ENCODE assay signal across 9 cellular contexts in the genomic region with DNA sequence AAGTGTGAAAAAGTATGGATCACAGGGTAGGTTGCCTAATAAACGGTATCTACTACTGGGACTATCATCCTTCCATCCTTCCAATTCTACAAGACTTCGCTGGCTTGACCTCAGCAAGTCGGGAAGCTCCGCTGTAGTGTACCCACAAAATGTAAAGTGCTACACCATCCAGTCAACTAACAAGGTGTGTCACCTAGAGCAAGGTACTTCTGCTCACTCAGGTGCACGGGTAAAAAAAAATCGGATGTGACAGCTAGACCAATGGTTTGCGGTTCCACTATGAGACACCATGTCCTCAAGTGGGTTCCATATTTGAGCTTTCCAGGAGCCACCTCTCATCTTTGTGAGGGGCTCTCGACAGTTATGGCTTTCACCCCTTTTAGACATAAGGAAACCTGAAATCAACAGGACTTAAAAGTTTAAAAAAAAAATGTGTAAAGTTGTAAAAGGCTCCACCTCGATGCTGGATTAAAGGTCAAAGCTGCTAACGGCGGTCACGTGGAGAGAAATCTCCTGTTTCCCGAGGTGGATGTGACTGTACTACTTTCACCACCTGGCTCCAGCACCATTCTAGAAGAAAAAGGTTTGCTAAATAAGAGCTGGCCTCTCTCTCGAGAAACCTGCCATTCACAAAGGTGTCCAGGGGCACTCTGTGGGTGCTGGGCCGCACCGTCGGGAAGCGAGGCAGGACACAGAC. TPM values are rescaled to one million over a fixed set of nuclear protein-coding genes. Genes with fewer than 3 reads are reported as not detected.
DNase-seq lines count a peak whose midpoint lies in the region; ATAC-seq lines count a peak whose summit lies in the region.
"Had no signal": no experiment of that assay in that cellular context is flagged by ENCODE, and none has a peak within 500 bp of the region (broad histone marks: within the 10 kb centered on the region; RNA-seq: fewer than 3 reads in every experiment).

No MANE protein-coding gene starts in this region.

- no peak for ATAC-seq in stimulated activated naive CD8-positive, alpha-beta T cell treated with anti-CD3 and anti-CD28 coated beads, Interleukin-15, Interleukin-2, amounts not matched to agents 100 U/mL and 50 U/mL, for 24 hours
- no peak for ATAC-seq in activated T-cell treated with anti-CD3 and anti-CD28 coated beads, Interleukin-2, amount 50 U/mL, for 72 hours (replicated peaks in 1 of 2)
- ATAC-seq in GM21515 (IDR thresholded peaks at IDR 0.05; ENCODE audit: unreplicated experiment) = no peak
- ATAC-seq in GM21381 (IDR thresholded peaks at IDR 0.05; ENCODE audit: unreplicated experiment) = no peak

- peak overlapping the region; percentile 67 for H3K27ac ChIP-seq in iPS-18a (ENCODE audit: low read length)
- H3K27ac ChIP-seq in substantia nigra (ENCODE audit: low read depth, low read length, poor library complexity, severe bottlenecking) = peak overlapping the region; percentile 89

- H3K4me3 ChIP-seq in iPS-18a (ENCODE audit: low read length) = peak overlapping the region; percentile 89

- DNase-seq in stimulated activated naive CD8-positive, alpha-beta T cell treated with anti-CD3 and anti-CD28 coated beads, Interleukin-15, Interleukin-2, amounts not matched to agents 100 U/mL and 50 U/mL, for 24 hours = no peak
- peak in 1 of 2 donors; percentile 35 for DNase-seq in activated T-cell treated with anti-CD3 and anti-CD28 coated beads, Interleukin-2, amount 50 U/mL, for 72 hours
- DNase-seq in substantia nigra (lab: John Stamatoyannopoulos, UW) (no peak), NCI-H1436 (lab: John Stamatoyannopoulos, UW) (no peak)

- peaks cover 3% of the 10 kb centered on the region for H3K4me1 ChIP-seq in iPS-18a (ENCODE audit: control insufficient read depth, low read depth, low read length)

- peak overlapping the region; percentile 89 for H3K4me3 Mint-ChIP-seq in stimulated activated naive CD8-positive, alpha-beta T cell treated with anti-CD3 and anti-CD28 coated beads, Interleukin-15, Interleukin-2, amounts not matched to agents 100 ng/mL and 50 ng/mL, for 24 hours
- H3K4me3 Mint-ChIP-seq in activated T-cell treated with anti-CD3 and anti-CD28 coated beads, Interleukin-2, amount 50 U/mL, for 72 hours = peak overlapping the region; percentile 94 to 96

- H3K9ac ChIP-seq in iPS-18a (ENCODE audit: low read length) = peak overlapping the region; percentile 78

- H3K9me3 Mint-ChIP-seq in stimulated activated naive CD8-positive, alpha-beta T cell treated with anti-CD3 and anti-CD28 coated beads, Interleukin-15, Interleukin-2, amounts not matched to agents 100 ng/mL and 50 ng/mL, for 24 hours = no peaks in the 10 kb centered on the region
- H3K9me3 Mint-ChIP-seq in activated T-cell treated with anti-CD3 and anti-CD28 coated beads, Interleukin-2, amount 50 U/mL, for 72 hours = no peaks in the 10 kb centered on the region

- no peaks in the 10 kb centered on the region for H3K27me3 Mint-ChIP-seq in stimulated activated naive CD8-positive, alpha-beta T cell treated with anti-CD3 and anti-CD28 coated beads, Interleukin-15, Interleukin-2, amounts not matched to agents 100 ng/mL and 50 ng/mL, for 24 hours
- H3K27me3 Mint-ChIP-seq in activated T-cell treated with anti-CD3 and anti-CD28 coated beads, Interleukin-2, amount 50 U/mL, for 72 hours (ENCODE audit: low read depth) = no peaks in the 10 kb centered on the region

- peaks cover 84% of the 10 kb centered on the region for H3K36me3 Mint-ChIP-seq in stimulated activated naive CD8-positive, alpha-beta T cell treated with anti-CD3 and anti-CD28 coated beads, Interleukin-15, Interleukin-2, amounts not matched to agents 100 ng/mL and 50 ng/mL, for 24 hours (ENCODE audit: low read depth)
- H3K36me3 Mint-ChIP-seq in activated T-cell treated with anti-CD3 and anti-CD28 coated beads, Interleukin-2, amount 50 U/mL, for 72 hours (ENCODE audit: insufficient read depth in 2 of 2) = peaks cover 15 to 56% of the 10 kb centered on the region in 2 donors

- H3K27ac Mint-ChIP-seq in stimulated activated naive CD8-positive, alpha-beta T cell treated with anti-CD3 and anti-CD28 coated beads, Interleukin-15, Interleukin-2, amounts not matched to agents 100 ng/mL and 50 ng/mL, for 24 hours = peak overlapping the region; percentile 78
- H3K27ac Mint-ChIP-seq in activated T-cell treated with anti-CD3 and anti-CD28 coated beads, Interleukin-2, amount 50 U/mL, for 72 hours = peak overlapping the region; percentile 86

- H3K4me1 Mint-ChIP-seq in stimulated activated naive CD8-positive, alpha-beta T cell treated with anti-CD3 and anti-CD28 coated beads, Interleukin-15, Interleukin-2, amounts not matched to agents 100 ng/mL and 50 ng/mL, for 24 hours (ENCODE audit: low read depth) = peaks cover 74% of the 10 kb centered on the region
- H3K4me1 Mint-ChIP-seq in activated T-cell treated with anti-CD3 and anti-CD28 coated beads, Interleukin-2, amount 50 U/mL, for 72 hours (ENCODE audit: low read depth) = peaks cover 80% of the 10 kb centered on the region

- peaks cover 60% of the 10 kb centered on the region for H3K36me3 ChIP-seq in iPS-18a (ENCODE audit: control insufficient read depth, low read depth, low read length)

- peaks cover 54% of the 10 kb centered on the region for H3K27me3 ChIP-seq in iPS-18a (ENCODE audit: control insufficient read depth, insufficient read depth, low read length)

- H3K9me3 ChIP-seq in iPS-18a (ENCODE audit: control insufficient read depth, low read depth, low read length) = no peaks in the 10 kb centered on the region

RNA-seq across cellular contexts. Expression of a gene that starts 0.7 kb away (rescaled TPM):
- total RNA-seq in activated T-cell treated with anti-CD3 and anti-CD28 coated beads, Interleukin-2, amount 50 U/mL, for 72 hours = 10 to 100 TPM; 55.7 to 56.4 TPM

RNA-seq across cellular contexts. Expression of a gene that starts 11.1 kb away (rescaled TPM):
- 100 to 1,000 TPM; 168 to 181 TPM for total RNA-seq in activated T-cell treated with anti-CD3 and anti-CD28 coated beads, Interleukin-2, amount 50 U/mL, for 72 hours

RNA-seq across cellular contexts. Expression of a gene that starts 12.2 kb away (rescaled TPM):
- not detected for total RNA-seq in activated T-cell treated with anti-CD3 and anti-CD28 coated beads, Interleukin-2, amount 50 U/mL, for 72 hours
- total RNA-seq: myocyte had no signal

RNA-seq across cellular contexts. Expression of a gene that starts 24.4 kb away (rescaled TPM):
- total RNA-seq in activated T-cell treated with anti-CD3 and anti-CD28 coated beads, Interleukin-2, amount 50 U/mL, for 72 hours = 10 to 100 TPM; 44.5 to 51.6 TPM

RNA-seq across cellular contexts. Expression of a gene that starts 50.4 kb away (rescaled TPM):
- 10 to 100 TPM; 66.2 to 67.5 TPM for total RNA-seq in activated T-cell treated with anti-CD3 and anti-CD28 coated beads, Interleukin-2, amount 50 U/mL, for 72 hours
